ENCODE assay signal across 15 cellular contexts in the genomic region with DNA sequence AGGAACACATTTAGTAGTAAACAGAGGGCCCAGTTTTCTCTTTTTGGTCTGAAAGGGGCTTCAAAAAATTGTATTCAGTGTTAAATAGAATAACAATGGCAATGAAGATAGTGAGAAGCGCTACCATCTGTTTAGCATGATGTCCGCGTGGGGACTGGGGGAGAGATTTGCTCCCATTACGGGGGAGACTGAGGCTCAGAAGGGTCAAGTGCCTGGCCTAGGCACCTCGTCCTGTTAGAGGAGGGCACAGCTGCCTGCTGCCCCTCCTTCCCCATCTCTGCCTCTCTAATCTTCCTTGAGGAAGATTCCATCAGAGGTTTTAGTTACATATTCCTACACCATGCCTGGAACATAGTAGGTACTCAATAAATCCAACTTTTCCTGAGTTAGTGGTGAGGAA. TPM values are rescaled to one million over a fixed set of nuclear protein-coding genes. Genes with fewer than 3 reads are reported as not detected.
DNase-seq lines count a peak whose midpoint lies in the region; ATAC-seq and TF ChIP-seq lines count a peak whose summit lies in the region.
"Had no signal": no experiment of that assay in that cellular context is flagged by ENCODE, and none has a peak within 500 bp of the region (broad histone marks: within the 10 kb centered on the region; RNA-seq: fewer than 3 reads in every experiment).

No MANE protein-coding gene starts in this region.

- H3K9me3 Mint-ChIP-seq in T-helper 2 cell treated with Interferon-gamma antibody and Interleukin-4, amounts not matched to agents 5 μg/mL and 100 μg/mL, for 36 hours: peaks cover 3% of the 10 kb centered on the region
- H3K9me3 Mint-ChIP-seq in activated naive CD8-positive, alpha-beta T cell treated with anti-CD3 and anti-CD28 coated beads, Interleukin-2, amount 10 ng/mL, durations not matched to agents 7 days and 5 days: peaks cover 2% of the 10 kb centered on the region
- peaks cover 4% of the 10 kb centered on the region for H3K9me3 Mint-ChIP-seq in glutamatergic neuron (ENCODE audit: unreplicated experiment)

- peak overlapping the region; percentile 96 for H3K27ac Mint-ChIP-seq in T-helper 2 cell treated with Interferon-gamma antibody and Interleukin-4, amounts not matched to agents 5 μg/mL and 100 μg/mL, for 36 hours
- peak overlapping the region; percentile 99 for H3K27ac Mint-ChIP-seq in activated naive CD8-positive, alpha-beta T cell treated with anti-CD3 and anti-CD28 coated beads, Interleukin-2, amount 10 ng/mL, durations not matched to agents 7 days and 5 days
- H3K27ac Mint-ChIP-seq in glutamatergic neuron (ENCODE audit: unreplicated experiment): no peak overlapping the region

- no peaks in the 10 kb centered on the region for H3K27me3 Mint-ChIP-seq in T-helper 2 cell treated with Interferon-gamma antibody and Interleukin-4, amounts not matched to agents 5 μg/mL and 100 μg/mL, for 36 hours (ENCODE audit: low read depth)
- H3K27me3 Mint-ChIP-seq in activated naive CD8-positive, alpha-beta T cell treated with anti-CD3 and anti-CD28 coated beads, Interleukin-2, amount 10 ng/mL, durations not matched to agents 7 days and 5 days: no peaks in the 10 kb centered on the region
- peaks cover 10% of the 10 kb centered on the region for H3K27me3 Mint-ChIP-seq in glutamatergic neuron (ENCODE audit: unreplicated experiment)

- H3K27me3 ChIP-seq in KMS-11 (ENCODE audit: insufficient read depth, low read depth) (no peaks in the 10 kb centered on the region), neutrophil (peaks cover 5% of the 10 kb centered on the region)

- no peak for TF ChIP-seq CTCF in KMS-11 (conservative IDR thresholded peaks at IDR 0.05; ENCODE audit: low read depth, low read length)
- TF ChIP-seq CTCF in neutrophil (IDR thresholded peaks at IDR 0.05): no peak
- TF ChIP-seq CTCF in glutamatergic neuron (IDR thresholded peaks at IDR 0.05; ENCODE audit: partially characterized antibody, unreplicated experiment): no peak

- H3K4me3 ChIP-seq in KMS-11 (IDR thresholded peaks at IDR 0.05; ENCODE audit: insufficient read depth, low read depth, low read length): no peak overlapping the region
- no peak overlapping the region for H3K4me3 ChIP-seq in neutrophil (ENCODE audit: low read depth in 1 of 2, low read length in 1 of 2)

- H4K20me1 ChIP-seq in KMS-11 (ENCODE audit: insufficient read depth): no peaks in the 10 kb centered on the region

- ATAC-seq in activated naive CD8-positive, alpha-beta T cell treated with anti-CD3 and anti-CD28 coated beads, Interleukin-2, amount 10 ng/mL, durations not matched to agents 7 days and 5 days (ENCODE audit: low read depth): no peak
- ATAC-seq in GM18870 (IDR thresholded peaks at IDR 0.05; ENCODE audit: unreplicated experiment): no peak

- peak overlapping the region; percentile 81; the same call in 1 of the 2 replicates for H3K9ac ChIP-seq in KMS-11

- H3K4me3 Mint-ChIP-seq in T-helper 2 cell treated with Interferon-gamma antibody and Interleukin-4, amounts not matched to agents 5 μg/mL and 100 μg/mL, for 36 hours: peak overlapping the region; percentile 99
- peak overlapping the region; percentile 99 for H3K4me3 Mint-ChIP-seq in activated naive CD8-positive, alpha-beta T cell treated with anti-CD3 and anti-CD28 coated beads, Interleukin-2, amount 10 ng/mL, durations not matched to agents 7 days and 5 days
- H3K4me3 Mint-ChIP-seq in glutamatergic neuron (ENCODE audit: unreplicated experiment): no peak overlapping the region

- no peak for DNase-seq in T-helper 2 cell treated with Interferon-gamma antibody and Interleukin-4, amounts not matched to agents 5 μg/mL and 100 μg/mL, for 36 hours (ENCODE audit: low spot score)
- no peak for DNase-seq in T-helper 2 cell
- DNase-seq in activated naive CD8-positive, alpha-beta T cell treated with anti-CD3 and anti-CD28 coated beads, Interleukin-2, amount 10 ng/mL, durations not matched to agents 7 days and 5 days: no peak
- DNase-seq in glutamatergic neuron: no peak
- no peak for DNase-seq in islet precursor cell
- DNase-seq: 8988T, anterior cingulate cortex, COR-L47, NCI-H1694 treated with DMSO at 0.1 percent for 48 hours, NCI-H446 treated with DMSO at 0.1 percent for 48 hours, SJCRH30 had no signal

- peaks cover 12% of the 10 kb centered on the region for H3K79me2 ChIP-seq in KMS-11 (ENCODE audit: insufficient read depth, low read depth)

- peak overlapping the region; percentile 75 for H2AFZ ChIP-seq in KMS-11 (ENCODE audit: low read depth)

- H3K27ac ChIP-seq in KMS-11 (peak overlapping the region; percentile 97), neutrophil (peak overlapping the region; percentile 86)
- H3K27ac ChIP-seq: SJCRH30 had no signal

- no peaks in the 10 kb centered on the region for H3K9me3 ChIP-seq in neutrophil
- H3K9me3 ChIP-seq: psoas muscle, SJCRH30 had no signal

- H3K4me1 Mint-ChIP-seq in T-helper 2 cell treated with Interferon-gamma antibody and Interleukin-4, amounts not matched to agents 5 μg/mL and 100 μg/mL, for 36 hours (ENCODE audit: low read depth): peaks cover 44% of the 10 kb centered on the region
- H3K4me1 Mint-ChIP-seq in activated naive CD8-positive, alpha-beta T cell treated with anti-CD3 and anti-CD28 coated beads, Interleukin-2, amount 10 ng/mL, durations not matched to agents 7 days and 5 days: peaks cover 32% of the 10 kb centered on the region
- peaks cover 3% of the 10 kb centered on the region for H3K4me1 Mint-ChIP-seq in glutamatergic neuron (ENCODE audit: low read depth, unreplicated experiment)

- peak overlapping the region; percentile 82 for H3K4me2 ChIP-seq in KMS-11

- POLR2A ChIA-PET in activated naive CD8-positive, alpha-beta T cell treated with anti-CD3 and anti-CD28 coated beads, Interleukin-2, amount 10 ng/mL, durations not matched to agents 7 days and 5 days (lab: Charles Lee): interaction anchor here (0.5 to 4.2 kb wide), 11 partner anchors 10 to 867 kb away, joined by 3 to 46 read pairs (median 4); partner anchors contain the start of genes C2orf76, DBI and TMEM185B

- H3K4me1 ChIP-seq in KMS-11 (ENCODE audit: low read depth, poor library complexity, severe bottlenecking) (peaks cover 33% of the 10 kb centered on the region), neutrophil (ENCODE audit: control insufficient read depth in 1 of 2, insufficient read depth in 1 of 2, low read depth in 1 of 2, low read length in 1 of 2) (peaks cover 21 to 24% of the 10 kb centered on the region in 2 experiments)
- H3K4me1 ChIP-seq: SJCRH30 had no signal

- peaks cover 39% of the 10 kb centered on the region for H3K36me3 Mint-ChIP-seq in T-helper 2 cell treated with Interferon-gamma antibody and Interleukin-4, amounts not matched to agents 5 μg/mL and 100 μg/mL, for 36 hours (ENCODE audit: low read depth)
- peaks cover 28% of the 10 kb centered on the region for H3K36me3 Mint-ChIP-seq in activated naive CD8-positive, alpha-beta T cell treated with anti-CD3 and anti-CD28 coated beads, Interleukin-2, amount 10 ng/mL, durations not matched to agents 7 days and 5 days
- no peaks in the 10 kb centered on the region for H3K36me3 Mint-ChIP-seq in glutamatergic neuron (ENCODE audit: unreplicated experiment)

- H3K36me3 ChIP-seq in KMS-11 (ENCODE audit: insufficient read depth) (no peaks in the 10 kb centered on the region), neutrophil (no peaks in the 10 kb centered on the region)
- H3K36me3 ChIP-seq: SJCRH30 had no signal

RNA-seq across cellular contexts. Expression of gene TMEM185B, which starts 10.1 kb away (rescaled TPM):
- total RNA-seq in activated naive CD8-positive, alpha-beta T cell treated with anti-CD3 and anti-CD28 coated beads, Interleukin-2, amount 10 ng/mL, durations not matched to agents 7 days and 5 days: 10 to 100 TPM; 23.4 to 26.2 TPM
- 12.3 TPM for total RNA-seq in glutamatergic neuron (ENCODE audit: unreplicated experiment)

RNA-seq across cellular contexts. Expression of gene RALB, which starts 19.4 kb away (rescaled TPM):
- total RNA-seq in activated naive CD8-positive, alpha-beta T cell treated with anti-CD3 and anti-CD28 coated beads, Interleukin-2, amount 10 ng/mL, durations not matched to agents 7 days and 5 days: 10 to 100 TPM; 45.7 to 50.4 TPM
- total RNA-seq in glutamatergic neuron (ENCODE audit: unreplicated experiment): 16.4 TPM
